In the genomic region with DNA sequence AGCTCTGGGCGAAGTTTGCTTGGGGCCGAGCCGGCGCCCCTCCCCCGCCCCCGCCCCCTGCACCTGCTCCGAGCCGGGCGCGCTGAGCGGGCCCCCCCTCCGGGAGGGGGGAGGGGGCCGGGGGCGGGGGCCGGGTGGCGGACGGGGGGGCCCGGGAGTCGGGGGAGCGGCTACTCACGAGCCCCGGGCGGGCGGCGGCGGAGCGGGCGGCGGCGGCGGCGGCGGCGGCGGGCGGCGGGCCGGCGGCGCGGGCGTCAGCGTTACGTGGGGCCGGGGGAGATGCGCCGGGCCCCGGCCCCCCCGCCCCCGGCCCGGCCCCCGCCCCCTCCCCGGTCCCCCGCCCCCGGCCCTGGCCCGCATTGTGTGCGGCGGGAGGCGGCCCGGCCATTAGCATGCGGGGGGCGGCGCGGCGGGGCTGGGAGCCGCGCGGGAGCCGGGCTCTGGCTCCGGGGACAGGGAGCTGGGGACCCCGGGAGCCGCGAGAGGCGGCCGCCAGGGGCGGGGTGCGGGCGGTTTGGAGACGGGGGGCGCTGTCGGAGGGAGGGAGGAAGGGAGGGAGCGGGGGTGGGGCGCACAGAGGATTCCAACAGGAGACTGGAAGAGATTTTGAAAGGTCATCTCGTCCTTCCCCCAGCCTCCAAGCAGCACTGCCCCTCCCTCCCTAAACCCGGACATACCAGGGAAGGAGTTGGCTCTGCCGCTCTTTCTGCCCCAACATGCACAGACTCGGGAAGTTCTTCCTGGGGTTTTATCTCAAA, we compare ENCODE assay signal across 8 cellular contexts. TPM values are rescaled to one million over a fixed set of nuclear protein-coding genes. Genes with fewer than 3 reads are reported as not detected.
DNase-seq lines count a peak whose midpoint lies in the region; ATAC-seq, FAIRE-seq and TF ChIP-seq lines count a peak whose summit lies in the region.

TSS of gene ZNF219 (minus strand) at position 522 of the 758 bp plus-strand sequence. CDS start 5,064 bp downstream, outside the sequence.

- FAIRE-seq in astrocyte (lab: Jason Lieb, UNC) (no peak), pancreas (lab: Jason Lieb, UNC) (no peak)

- intact Hi-C loops in OCI-LY7 (cut with micrococcal nuclease; ENCODE audit: unreplicated experiment), result no loop called here
- intact Hi-C loops in left ventricle myocardium inferior (cut with micrococcal nuclease), result no loop called here
- intact Hi-C loops in pancreas (cut with DNase I), result no loop called here

- no peaks in the 10 kb centered on the region for H3K79me2 ChIP-seq in OCI-LY7 (ENCODE audit: insufficient read depth, low read depth, low read length)
- H3K79me2 ChIP-seq in astrocyte (ENCODE audit: insufficient read depth, low read length), result no peaks in the 10 kb centered on the region

- in situ Hi-C loops in GM13977 (cut with MboI; ENCODE audit: low pct_unique_long_range_greater_than_20kb, low sequenced_read_pairs, unreplicated experiment), result no loop called here

- peak within 1 kb of the TSS; percentile 85 for H3K4me3 Mint-ChIP-seq in astrocyte (ENCODE audit: unreplicated experiment)

- no peaks in the 10 kb centered on the region for H3K27me3 Mint-ChIP-seq in astrocyte (ENCODE audit: low read depth, unreplicated experiment)

- peaks cover 41% of the 10 kb centered on the region for H3K4me1 ChIP-seq in OCI-LY7 (ENCODE audit: insufficient read depth, low read length, poor library complexity, severe bottlenecking)
- H3K4me1 ChIP-seq in astrocyte (ENCODE audit: insufficient read depth, low read length), result peaks cover 19% of the 10 kb centered on the region
- H3K4me1 ChIP-seq in left ventricle myocardium inferior, result peaks cover 53% of the 10 kb centered on the region
- H3K4me1 ChIP-seq in pancreas, result peaks cover 0 to 15% (median 8%) of the 10 kb centered on the region in 3 donors

- no TSS peak for BruUV-seq in OCI-LY7 (replicated peaks; lab: Mats Ljungman, UMichigan)

- H3K27ac ChIP-seq in AG04450 (ENCODE audit: low read depth, low read length) (no peak within 1 kb of the TSS), OCI-LY7 (ENCODE audit: low read depth, low read length, poor library complexity, severe bottlenecking) (peak within 1 kb of the TSS; percentile 27), astrocyte (ENCODE audit: low read depth, low read length) (no peak within 1 kb of the TSS), left ventricle myocardium inferior (replicated peaks) (peak within 1 kb of the TSS; percentile 83), pancreas (peak within 1 kb of the TSS; percentile 61 to 86 (median 79))

- CTCF ChIA-PET in AG04450 (lab: Charles Lee), result interaction anchor here (0.5 to 6.9 kb wide), 4 partner anchors 9 to 374 kb away, joined by 3 to 191 read pairs (median 5); no protein-coding TSS in a partner anchor
- CTCF ChIA-PET in OCI-LY7 (lab: Charles Lee; ENCODE audit: unreplicated experiment), result interaction anchor here (0.6 to 1.5 kb wide), 3 partner anchors 31 to 127 kb away, joined by 3 to 4 read pairs (median 3); no protein-coding TSS in a partner anchor

- peaks cover 60% of the 10 kb centered on the region for H3K4me1 Mint-ChIP-seq in astrocyte (ENCODE audit: low read depth, unreplicated experiment)

- POLR2A ChIA-PET in AG04450 (lab: Yijun Ruan, JAX) (interaction anchor here (1.3 kb wide), 1 partner anchor 27 kb away, joined by 8 read pairs; no protein-coding TSS in a partner anchor), OCI-LY7 (lab: Charles Lee) (no interaction called here)

- H3K9ac ChIP-seq in astrocyte (ENCODE audit: low read length), result peak within 1 kb of the TSS; percentile 74

- H3K27me3 ChIP-seq in AG04450 (ENCODE audit: control insufficient read depth, insufficient read depth, low read length) (peaks cover 9% of the 10 kb centered on the region), astrocyte (ENCODE audit: insufficient read depth, low read length) (peaks cover 8% of the 10 kb centered on the region), left ventricle myocardium inferior (ENCODE audit: low read depth) (no peaks in the 10 kb centered on the region), pancreas (no peaks in the 10 kb centered on the region)

- H2AFZ ChIP-seq in OCI-LY7 (ENCODE audit: low read length), result peak within 1 kb of the TSS; percentile 92
- H2AFZ ChIP-seq in astrocyte (ENCODE audit: low read depth, low read length), result peak within 1 kb of the TSS; percentile 67

- H4K20me1 ChIP-seq in OCI-LY7 (ENCODE audit: insufficient read depth, low read length), result no peaks in the 10 kb centered on the region; the same call in 1 of the 2 replicates
- H4K20me1 ChIP-seq in astrocyte (ENCODE audit: insufficient read depth, low read length), result peaks cover 26% of the 10 kb centered on the region

- H3K9me3 Mint-ChIP-seq in astrocyte (ENCODE audit: unreplicated experiment), result no peaks in the 10 kb centered on the region

- TF ChIP-seq CTCF in AG04450 (IDR thresholded peaks at IDR 0.05; ENCODE audit: low read depth, low read length), result no peak
- TF ChIP-seq CTCF in GM13977 (IDR thresholded peaks at IDR 0.05; ENCODE audit: extremely low read depth, insufficient read depth, missing control alignments), result peak; percentile 1
- 0 out of 2 replicates have a peak, but pooled peaks have one; percentile 26 for TF ChIP-seq CTCF in OCI-LY7 (conservative IDR thresholded peaks at IDR 0.05; ENCODE audit: low read length)
- no peak for TF ChIP-seq CTCF in astrocyte (IDR thresholded peaks at IDR 0.05; ENCODE audit: insufficient read depth, low read depth, low read length)
- peak; percentile 22 for TF ChIP-seq CTCF in left ventricle myocardium inferior (IDR thresholded peaks at IDR 0.05; ENCODE audit: borderline replicate concordance)
- no peak for TF ChIP-seq CTCF in pancreas (IDR thresholded peaks at IDR 0.05)

- H3K4me3 ChIP-seq in AG04450 (ENCODE audit: low read depth, low read length), result peak within 1 kb of the TSS; percentile 73
- peak within 1 kb of the TSS; percentile 92 for H3K4me3 ChIP-seq in OCI-LY7 (ENCODE audit: low read depth, low read length, poor library complexity, severe bottlenecking)
- peak within 1 kb of the TSS; percentile 72 for H3K4me3 ChIP-seq in astrocyte (ENCODE audit: insufficient read depth, low read depth, low read length)
- H3K4me3 ChIP-seq in left ventricle myocardium inferior, result peak within 1 kb of the TSS; percentile 71
- peak within 1 kb of the TSS; percentile 33 to 59 (median 44) for H3K4me3 ChIP-seq in pancreas

- peak; percentile 42 to 59 (median 55) for ATAC-seq in pancreas
- no peak for ATAC-seq in HG03354 (IDR thresholded peaks at IDR 0.05; ENCODE audit: poor library complexity, severe bottlenecking, unreplicated experiment)
- ATAC-seq in GM19463 (IDR thresholded peaks at IDR 0.05; ENCODE audit: unreplicated experiment), result no peak

- H3K27ac Mint-ChIP-seq in astrocyte (ENCODE audit: unreplicated experiment), result peak within 1 kb of the TSS; percentile 35

- peak within 1 kb of the TSS; percentile 99 for H3K4me2 ChIP-seq in OCI-LY7 (ENCODE audit: low read length)
- peak within 1 kb of the TSS; percentile 96 for H3K4me2 ChIP-seq in astrocyte (ENCODE audit: low read length)

- no peaks in the 10 kb centered on the region for H3K36me3 ChIP-seq in OCI-LY7 (ENCODE audit: insufficient read depth, low read length)
- H3K36me3 ChIP-seq in astrocyte (ENCODE audit: insufficient read depth, low read length), result no peaks in the 10 kb centered on the region
- H3K36me3 ChIP-seq in left ventricle myocardium inferior, result no peaks in the 10 kb centered on the region
- H3K36me3 ChIP-seq in pancreas, result no peaks in the 10 kb centered on the region

- no peaks in the 10 kb centered on the region for H3K36me3 Mint-ChIP-seq in astrocyte (ENCODE audit: low read depth, unreplicated experiment)

- DNase-seq in AG04450 (ENCODE audit: low read depth, low spot score), result no peak
- DNase-seq in GM13977 (ENCODE audit: low spot score), result peak; percentile 70
- DNase-seq in OCI-LY7 (ENCODE audit: low spot score), result peak; percentile 55
- peak; percentile 26 for DNase-seq in astrocyte (ENCODE audit: low read depth)
- peak; percentile 74 for DNase-seq in left ventricle myocardium inferior
- DNase-seq in pancreas, result peak; percentile 44 to 76 (median 68)

- 1 to 7% methylated on average over 9 to 74 of the region's 87 CpGs for WGBS in pancreas, 2 donors

- no peaks in the 10 kb centered on the region for H3K9me2 ChIP-seq in OCI-LY7 (ENCODE audit: insufficient read depth, low read length)

- H3K9me3 ChIP-seq in AG04450 (ENCODE audit: control insufficient read depth, insufficient read depth, low read length) (no peaks in the 10 kb centered on the region), OCI-LY7 (ENCODE audit: low read length) (no peaks in the 10 kb centered on the region), astrocyte (ENCODE audit: insufficient read depth, low read depth, low read length) (no peaks in the 10 kb centered on the region), left ventricle myocardium inferior (replicated peaks) (no peaks in the 10 kb centered on the region), pancreas (no peaks in the 10 kb centered on the region)

RNA-seq across cellular contexts. Expression of gene ZNF219, which starts in this region (rescaled TPM):
- polyA plus RNA-seq in AG04450 (2011; rRNA removed), result 3.9 and 4.8 TPM in 2 replicates
- 2.0 and 5.7 TPM in 2 replicates for polyA minus RNA-seq in AG04450 (2011; rRNA and poly(A)+ RNA removed)
- total RNA-seq in OCI-LY7 (2014; rRNA removed; shearing (Covaris generic)), result 5.2 and 9.8 TPM in 2 replicates
- total RNA-seq in OCI-LY7 (2022), result 13.2 and 15.5 TPM in 2 replicates
- total RNA-seq in astrocyte, result 24.2 and 31.9 TPM in 2 replicates
- total RNA-seq in left ventricle myocardium inferior, result 44.9 TPM
- total RNA-seq in pancreas, result 10 to 100 TPM; 13.5 to 23.6 (median 16.1) TPM
- polyA plus RNA-seq in pancreas, result 10 to 100 TPM; 19.8 to 20.5 TPM

Comparison
In these comparisons a context has a peak if more than half of its experiments do, and no peak if none do; other contexts are left out.
1. H3K27ac ChIP-seq: peak in OCI-LY7 (single experiment), left ventricle myocardium inferior (single experiment) and pancreas (4 of 4); none in AG04450 (single experiment) and astrocyte (single experiment).
2. CTCF ChIP-seq: peak in GM13977 (single experiment), OCI-LY7 (single experiment) and left ventricle myocardium inferior (single experiment); none in AG04450 (single experiment), astrocyte (single experiment) and pancreas (0 of 4).
3. ATAC-seq: peak in pancreas (4 of 4); none in HG03354 (single experiment) and GM19463 (single experiment).
4. Peak in every context shown above with its lines, with median percentiles within 50 percentile points of each other: H3K4me3 ChIP-seq.